Comparison of ENCODE assay signal across 9 cellular contexts in the genomic region with DNA sequence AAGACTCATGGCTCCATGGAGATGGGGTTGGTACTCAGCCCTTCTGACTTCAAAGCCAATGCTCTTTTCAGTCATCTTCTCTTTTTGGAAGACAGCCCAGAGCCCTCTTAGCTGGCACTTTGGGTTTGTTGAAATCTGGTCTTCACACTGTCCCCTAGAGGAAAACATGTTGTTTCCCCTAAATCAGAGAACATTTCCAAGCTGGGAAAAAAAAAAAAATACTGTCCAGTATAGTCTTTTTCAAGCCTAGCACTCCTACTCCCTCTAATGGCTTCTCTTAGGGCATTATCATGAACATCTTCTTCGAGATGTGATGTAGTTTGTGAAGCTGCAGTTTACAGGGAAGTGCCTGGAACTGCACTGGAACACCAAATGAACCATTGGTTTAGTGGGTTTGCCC. TPM values are rescaled to one million over a fixed set of nuclear protein-coding genes. Genes with fewer than 3 reads are reported as not detected.
DNase-seq lines count a peak whose midpoint lies in the region; ATAC-seq and TF ChIP-seq lines count a peak whose summit lies in the region.
"Had no signal": no experiment of that assay in that cellular context is flagged by ENCODE, and none has a peak within 500 bp of the region (broad histone marks: within the 10 kb centered on the region; RNA-seq: fewer than 3 reads in every experiment).

No MANE protein-coding gene starts in this region.

- DNase-seq in DND-41 = no peak
- DNase-seq in NCI-H1105 (lab: John Stamatoyannopoulos, UW) = peak; percentile 29
- peak; percentile 38 to 63 for DNase-seq in T47D (ENCODE audit: low read depth in 1 of 2, low spot score in 1 of 2)
- no peak for DNase-seq in neural crest cell (ENCODE audit: low read depth, low spot score)
- DNase-seq in body of pancreas = no peak
- DNase-seq: effector memory CD4-positive, alpha-beta T cell had no signal

- no peak overlapping the region for H3K27ac Mint-ChIP-seq in neural crest cell (ENCODE audit: unreplicated experiment)

- intact Hi-C loops in body of pancreas (cut with DNase I) = no loop called here

- H2AFZ ChIP-seq in DND-41 (ENCODE audit: low read depth, low read length) = no peak overlapping the region

- WGBS in body of pancreas, 2 donors = 5 to 11% methylated on average over 1 of the region's 1 CpG

- peaks cover 11% of the 10 kb centered on the region for H3K36me3 ChIP-seq in DND-41 (ENCODE audit: insufficient read depth, low read length)
- H3K36me3 ChIP-seq in body of pancreas (replicated peaks in 1 of 2; ENCODE audit: insufficient read depth in 1 of 2, low read depth in 2 of 2) = no peaks in the 10 kb centered on the region

- H3K4me3 ChIP-seq in DND-41 (ENCODE audit: low read depth in 1 of 2, low read length in 2 of 2) = no peak overlapping the region
- H3K4me3 ChIP-seq in body of pancreas = no peak overlapping the region

- H3K9me3 ChIP-seq in DND-41 (ENCODE audit: insufficient read depth, low read length, severe bottlenecking) (no peaks in the 10 kb centered on the region), body of pancreas (no peaks in the 10 kb centered on the region)

- H3K4me1 Mint-ChIP-seq in neural crest cell = peaks cover 32% of the 10 kb centered on the region

- peak; percentile 42 for TF ChIP-seq CTCF in DND-41 (IDR thresholded peaks at IDR 0.05; ENCODE audit: borderline replicate concordance, extremely low read depth, low read length, poor library complexity, severe bottlenecking)
- no peak for TF ChIP-seq CTCF in neural crest cell (conservative IDR thresholded peaks at IDR 0.05)
- peak in 3 of 7 experiments; percentile 6 to 32 (median 18) for TF ChIP-seq CTCF in body of pancreas (IDR thresholded peaks at IDR 0.05)

- peaks cover 7% of the 10 kb centered on the region; the same call in 1 of the 2 replicates for H4K20me1 ChIP-seq in DND-41 (ENCODE audit: insufficient read depth, low read length)

- H3K9me3 Mint-ChIP-seq in neural crest cell = no peaks in the 10 kb centered on the region

- no peak for TF ChIP-seq POLR2A in body of pancreas (IDR thresholded peaks at IDR 0.05)

- H3K4me2 ChIP-seq in DND-41 (ENCODE audit: insufficient read depth, low read length) = no peak overlapping the region

- H3K27me3 Mint-ChIP-seq in neural crest cell (ENCODE audit: low read depth) = peaks cover 7% of the 10 kb centered on the region

- H3K36me3 Mint-ChIP-seq in neural crest cell (ENCODE audit: low read depth) = no peaks in the 10 kb centered on the region

- H3K27ac ChIP-seq in DND-41 (ENCODE audit: low read length) = no peak overlapping the region
- H3K27ac ChIP-seq in body of pancreas = no peak overlapping the region

- in situ Hi-C loops in T47D (cut with HindIII; ENCODE audit: low pct_unique_long_range_greater_than_20kb, low sequenced_read_pairs) = no loop called here

- peak overlapping the region; percentile 42 for H3K4me3 Mint-ChIP-seq in neural crest cell

- ATAC-seq in DND-41 (ENCODE audit: insufficient read depth, low read depth) = no peak
- ATAC-seq in HG03342 (IDR thresholded peaks at IDR 0.05; ENCODE audit: unreplicated experiment) = no peak
- no peak for ATAC-seq in body of pancreas
- ATAC-seq in GM19351 (IDR thresholded peaks at IDR 0.05; ENCODE audit: unreplicated experiment) = no peak
- ATAC-seq in GM21381 (IDR thresholded peaks at IDR 0.05; ENCODE audit: unreplicated experiment) = no peak

- H3K79me2 ChIP-seq in DND-41 (ENCODE audit: insufficient read depth, low read length) = peaks cover 20% of the 10 kb centered on the region

- H3K27me3 ChIP-seq in DND-41 (ENCODE audit: insufficient read depth, low read length, poor library complexity) (no peaks in the 10 kb centered on the region), body of pancreas (no peaks in the 10 kb centered on the region)

- peaks cover 44% of the 10 kb centered on the region for H3K4me1 ChIP-seq in DND-41 (ENCODE audit: insufficient read depth, low read length)
- H3K4me1 ChIP-seq in body of pancreas = peaks cover 25% of the 10 kb centered on the region

- no peak overlapping the region for H3K9ac ChIP-seq in DND-41 (ENCODE audit: low read depth, low read length)

RNA-seq across cellular contexts. Expression of gene ZC3H14, which starts 3.0 kb away (rescaled TPM):
- 92.7 and 104 TPM in 2 replicates for total RNA-seq in neural crest cell
- total RNA-seq in body of pancreas = 10 to 100 TPM; 38.6 to 48.5 TPM

RNA-seq across cellular contexts. Expression of gene PTPN21, which starts 5.0 kb away (rescaled TPM):
- total RNA-seq in neural crest cell (21.9 and 25.3 TPM in 2 replicates), body of pancreas (10 to 100 TPM; 10.5 to 10.9 TPM)

Comparison
In these comparisons a context has a peak if more than half of its experiments do, and no peak if none do; other contexts are left out.
1. DNase-seq: peak in NCI-H1105 (single experiment) and T47D (2 of 2); none in DND-41 (single experiment), neural crest cell (single experiment) and body of pancreas (0 of 4).